ENCODE assay signal across 13 cellular contexts in genomic region chr4:113248320-113248719, GRCh38.
DNase-seq lines count a peak whose midpoint lies in the region; ATAC-seq and TF ChIP-seq lines count a peak whose summit lies in the region.
"Had no signal": no experiment of that assay in that cellular context is flagged by ENCODE, and none has a peak within 500 bp of the region (broad histone marks: within the 10 kb centered on the region; RNA-seq: fewer than 3 reads in every experiment).

No MANE protein-coding gene starts in this region.

- H3K9me2 ChIP-seq in GM23248 (ENCODE audit: insufficient read depth), result no peaks in the 10 kb centered on the region

- no peak overlapping the region for H2AFZ ChIP-seq in GM23248

- H3K27me3 ChIP-seq in left ventricle myocardium inferior (ENCODE audit: low read depth), result no peaks in the 10 kb centered on the region
- no peaks in the 10 kb centered on the region for H3K27me3 ChIP-seq in GM23248 (replicated peaks; ENCODE audit: insufficient read depth)

- no peaks in the 10 kb centered on the region for H3K79me2 ChIP-seq in GM23248 (ENCODE audit: insufficient read depth)

- H3K9ac ChIP-seq in GM23248, result no peak overlapping the region

- H3F3A ChIP-seq in GM23248 (ENCODE audit: insufficient read depth), result no peaks in the 10 kb centered on the region

- WGBS in GM23248 (ENCODE audit: low coverage in 1 of 2, low lambda C conversion rate in 2 of 2, missing lambda C conversion rate in 2 of 2), 2 experiments, result 89 to 90% methylated on average over 5 of the region's 5 CpGs

- H3K27ac ChIP-seq in left ventricle myocardium inferior (replicated peaks) (no peak overlapping the region), GM23248 (no peak overlapping the region)

- H3K27ac Mint-ChIP-seq in stimulated activated effector memory CD8-positive, alpha-beta T cell treated with anti-CD3 and anti-CD28 coated beads, Interleukin-12 subunit alpha, Interleukin-12 subunit beta, amount 100 ng/mL, for 72 hours, result no peak overlapping the region
- H3K27ac Mint-ChIP-seq: activated B cell treated with CpG ODN at 0.5 μM for 24 hours; stimulated activated naive CD8-positive, alpha-beta T cell treated with anti-CD3 and anti-CD28 coated beads, Interleukin-15, Interleukin-2, amounts not matched to agents 100 ng/mL and 50 ng/mL, for 24 hours had no signal

- no peak overlapping the region for H3K4me3 Mint-ChIP-seq in stimulated activated effector memory CD8-positive, alpha-beta T cell treated with anti-CD3 and anti-CD28 coated beads, Interleukin-12 subunit alpha, Interleukin-12 subunit beta, amount 100 ng/mL, for 72 hours
- H3K4me3 Mint-ChIP-seq: activated B cell treated with CpG ODN at 0.5 μM for 24 hours; stimulated activated naive CD8-positive, alpha-beta T cell treated with anti-CD3 and anti-CD28 coated beads, Interleukin-15, Interleukin-2, amounts not matched to agents 100 ng/mL and 50 ng/mL, for 24 hours had no signal

- H3K36me3 Mint-ChIP-seq in stimulated activated effector memory CD8-positive, alpha-beta T cell treated with anti-CD3 and anti-CD28 coated beads, Interleukin-12 subunit alpha, Interleukin-12 subunit beta, amount 100 ng/mL, for 72 hours, result no peaks in the 10 kb centered on the region

- intact Hi-C loops in left ventricle myocardium inferior (cut with micrococcal nuclease) (no loop called here), cardiac septum (cut with DNase I) (loop anchor here (10.0 kb wide), 1 partner anchor 144 kb away; no protein-coding TSS in a partner anchor)

- TF ChIP-seq CTCF in left ventricle myocardium inferior (IDR thresholded peaks at IDR 0.05; ENCODE audit: borderline replicate concordance) (peak; percentile 41), LNCaP clone FGC (IDR thresholded peaks at IDR 0.05; ENCODE audit: control insufficient read depth, extremely low read depth, insufficient read depth) (peak; percentile 31), choroid plexus epithelial cell (conservative IDR thresholded peaks at IDR 0.05; ENCODE audit: low read depth, low read length) (peak; percentile 16)

- H3K36me3 ChIP-seq in left ventricle myocardium inferior (peaks cover 14% of the 10 kb centered on the region), GM23248 (ENCODE audit: low read depth) (no peaks in the 10 kb centered on the region)

- H3K4me3 ChIP-seq in left ventricle myocardium inferior (no peak overlapping the region), LNCaP clone FGC (ENCODE audit: low read depth, low read length) (no peak overlapping the region), choroid plexus epithelial cell (ENCODE audit: low read depth, low read length) (no peak overlapping the region), GM23248 (no peak overlapping the region)

- DNase-seq in left ventricle myocardium inferior, result no peak
- DNase-seq in cardiac septum (ENCODE audit: low spot score), result no peak
- DNase-seq in LNCaP clone FGC (ENCODE audit: low read depth), result no peak
- DNase-seq in choroid plexus epithelial cell (ENCODE audit: low read depth), result no peak
- no peak for DNase-seq in stimulated activated effector memory CD8-positive, alpha-beta T cell treated with anti-CD3 and anti-CD28 coated beads, Interleukin-12 subunit alpha, Interleukin-12 subunit beta, amount 100 ng/mL, for 72 hours (ENCODE audit: low spot score in 2 of 2)
- DNase-seq in OCI-M2 (lab: John Stamatoyannopoulos, UW; ENCODE audit: unreplicated experiment), result no peak
- no peak for DNase-seq in GM23248
- DNase-seq: activated B cell treated with CpG ODN at 0.5 μM for 24 hours; activated CD8-positive, alpha-beta memory T cell treated with anti-CD3 and anti-CD28 coated beads, Interleukin-2, amount 50 U/mL, for 48 hours; GF-D8; NCI-H1092 treated with DMSO at 0.1 percent for 48 hours had no signal

- no peaks in the 10 kb centered on the region for H3K4me1 Mint-ChIP-seq in stimulated activated effector memory CD8-positive, alpha-beta T cell treated with anti-CD3 and anti-CD28 coated beads, Interleukin-12 subunit alpha, Interleukin-12 subunit beta, amount 100 ng/mL, for 72 hours
- H3K4me1 Mint-ChIP-seq: activated B cell treated with CpG ODN at 0.5 μM for 24 hours had no signal

- no peak overlapping the region for H3K4me2 ChIP-seq in GM23248 (ENCODE audit: unreplicated experiment)

- no peaks in the 10 kb centered on the region for H3K9me3 Mint-ChIP-seq in stimulated activated effector memory CD8-positive, alpha-beta T cell treated with anti-CD3 and anti-CD28 coated beads, Interleukin-12 subunit alpha, Interleukin-12 subunit beta, amount 100 ng/mL, for 72 hours
- H3K9me3 Mint-ChIP-seq: stimulated activated naive CD8-positive, alpha-beta T cell treated with anti-CD3 and anti-CD28 coated beads, Interleukin-15, Interleukin-2, amounts not matched to agents 100 ng/mL and 50 ng/mL, for 24 hours had no signal

- ATAC-seq in stimulated activated effector memory CD8-positive, alpha-beta T cell treated with anti-CD3 and anti-CD28 coated beads, Interleukin-12 subunit alpha, Interleukin-12 subunit beta, amount 100 ng/mL, for 72 hours, result peak; percentile 42
- no peak for ATAC-seq in GM18517 (IDR thresholded peaks at IDR 0.05; ENCODE audit: unreplicated experiment)

- in situ Hi-C loops in GM23248 (cut with MboI), result no loop called here

- H3K9me3 ChIP-seq in left ventricle myocardium inferior (replicated peaks) (no peaks in the 10 kb centered on the region), GM23248 (ENCODE audit: low read depth) (no peaks in the 10 kb centered on the region)

- no peaks in the 10 kb centered on the region for H4K20me1 ChIP-seq in GM23248 (ENCODE audit: insufficient read depth)

- H3K4me1 ChIP-seq in left ventricle myocardium inferior, result no peaks in the 10 kb centered on the region
- H3K4me1 ChIP-seq in GM23248 (ENCODE audit: insufficient read depth), result no peaks in the 10 kb centered on the region
